In genomic region chrX:47311857-47312774, GRCh38 we compare ENCODE assay signal across 8 cellular contexts. TPM values are rescaled to one million over a fixed set of nuclear protein-coding genes. Genes with fewer than 3 reads are reported as not detected.
A peak's percentile ranks its signal among the peaks of the same experiment; 100 is the strongest.
DNase-seq lines count a peak whose midpoint lies in the region; ATAC-seq and TF ChIP-seq lines count a peak whose summit lies in the region.

No MANE protein-coding gene starts in this region.

- no peak overlapping the region for H3K4me3 Mint-ChIP-seq in activated naive CD4-positive, alpha-beta T cell treated with anti-CD3 and anti-CD28 coated beads, Interleukin-2, amount 10 ng/mL, durations not matched to agents 7 days and 5 days

- ATAC-seq in GM21529 (IDR thresholded peaks at IDR 0.05; ENCODE audit: unreplicated experiment) (peak; percentile 44), Panc1 (peak; percentile 84), right cardiac atrium (peak; percentile 36 to 55), HG03045 (IDR thresholded peaks at IDR 0.05; ENCODE audit: unreplicated experiment) (no peak)

- H3K27me3 ChIP-seq in Panc1 (ENCODE audit: control insufficient read depth, insufficient read depth, low read length): no peaks in the 10 kb centered on the region
- H3K27me3 ChIP-seq in right cardiac atrium (ENCODE audit: control insufficient read depth, insufficient read depth): no peaks in the 10 kb centered on the region

- H3K9me3 ChIP-seq in Panc1 (ENCODE audit: control insufficient read depth, insufficient read depth, low read depth, low read length) (no peaks in the 10 kb centered on the region), right cardiac atrium (ENCODE audit: control insufficient read depth, low read length) (no peaks in the 10 kb centered on the region)

- H3K27ac ChIP-seq in Panc1 (ENCODE audit: low read length) (no peak overlapping the region), right cardiac atrium (ENCODE audit: low read length) (no peak overlapping the region)

- DNase-seq in AG09319 (ENCODE audit: extremely low read depth, low read depth) (peak; percentile 37), Panc1 (ENCODE audit: low read depth, low spot score) (peak; percentile 36), right cardiac atrium (peak in 2 of 3 donors; percentile 60 to 71), HuH-7.5 (ENCODE audit: low spot score) (no peak)
- DNase-seq in activated naive CD4-positive, alpha-beta T cell treated with anti-CD3 and anti-CD28 coated beads, Interleukin-2, amount 10 ng/mL, durations not matched to agents 7 days and 5 days: peak; percentile 51
- peak; percentile 23 to 40 (median 32) for DNase-seq in stimulated activated CD4-positive, alpha-beta T cell treated with anti-CD3 and anti-CD28 coated beads, Interleukin-12 subunit alpha, Interleukin-12 subunit beta, amount 100 ng/mL, for 48 hours (ENCODE audit: low read depth in 2 of 3, low spot score in 1 of 3)

- H3K27ac Mint-ChIP-seq in activated naive CD4-positive, alpha-beta T cell treated with anti-CD3 and anti-CD28 coated beads, Interleukin-2, amount 10 ng/mL, durations not matched to agents 7 days and 5 days: no peak overlapping the region

- WGBS in right cardiac atrium: 42% methylated on average over 19 of the region's 19 CpGs

- H3K36me3 ChIP-seq in Panc1 (ENCODE audit: control insufficient read depth, insufficient read depth, low read length): no peaks in the 10 kb centered on the region

- POLR2A ChIA-PET in Panc1 (lab: Charles Lee): no interaction called here

- H3K9me3 Mint-ChIP-seq in activated naive CD4-positive, alpha-beta T cell treated with anti-CD3 and anti-CD28 coated beads, Interleukin-2, amount 10 ng/mL, durations not matched to agents 7 days and 5 days: no peaks in the 10 kb centered on the region

- in situ Hi-C loops in Panc1 (cut with HindIII; ENCODE audit: low pct_unique_long_range_greater_than_20kb, low sequenced_read_pairs): no loop called here

- peak; percentile 63 for TF ChIP-seq CTCF in AG09319 (IDR thresholded peaks at IDR 0.05; ENCODE audit: low read depth, low read length)
- peak; percentile 84 for TF ChIP-seq CTCF in Panc1 (IDR thresholded peaks at IDR 0.05)

- CTCF ChIA-PET in Panc1 (lab: Charles Lee): interaction anchor here (0.6 to 1.1 kb wide), 7 partner anchors 9 to 179 kb away, joined by 3 to 8 read pairs (median 3); no protein-coding TSS in a partner anchor
- CTCF ChIA-PET in activated naive CD4-positive, alpha-beta T cell treated with anti-CD3 and anti-CD28 coated beads, Interleukin-2, amount 10 ng/mL, durations not matched to agents 7 days and 5 days (lab: Charles Lee): interaction anchor here (0.8 to 2.1 kb wide), 3 partner anchors 72 to 116 kb away, joined by 3 to 12 read pairs (median 3); no protein-coding TSS in a partner anchor

- H3K27me3 Mint-ChIP-seq in activated naive CD4-positive, alpha-beta T cell treated with anti-CD3 and anti-CD28 coated beads, Interleukin-2, amount 10 ng/mL, durations not matched to agents 7 days and 5 days: no peaks in the 10 kb centered on the region

- no peaks in the 10 kb centered on the region for H3K36me3 Mint-ChIP-seq in activated naive CD4-positive, alpha-beta T cell treated with anti-CD3 and anti-CD28 coated beads, Interleukin-2, amount 10 ng/mL, durations not matched to agents 7 days and 5 days

- H3K4me3 ChIP-seq in Panc1 (ENCODE audit: low read depth in 2 of 2, low read length in 2 of 2) (0 out of 4 replicates have a peak overlapping the region, but pooled peaks of 1 of the 2 experiments have one; percentile 8), right cardiac atrium (ENCODE audit: low read length) (no peak overlapping the region)

- intact Hi-C loops in Panc1 (cut with micrococcal nuclease; ENCODE audit: unreplicated experiment): no loop called here
- intact Hi-C loops in right cardiac atrium (cut with DNase I): no loop called here

- no TSS peak for BruUV-seq in Panc1 (replicated peaks; lab: Mats Ljungman, UMichigan)

- H3K4me1 ChIP-seq in Panc1 (ENCODE audit: control insufficient read depth, insufficient read depth, low read length) (no peaks in the 10 kb centered on the region; the same call in 1 of the 2 replicates), right cardiac atrium (ENCODE audit: control insufficient read depth, insufficient read depth, low read length) (no peaks in the 10 kb centered on the region)

- H3K4me1 Mint-ChIP-seq in activated naive CD4-positive, alpha-beta T cell treated with anti-CD3 and anti-CD28 coated beads, Interleukin-2, amount 10 ng/mL, durations not matched to agents 7 days and 5 days: no peaks in the 10 kb centered on the region

RNA-seq across cellular contexts. Expression of gene ZNF157, which starts 58.3 kb away (rescaled TPM):
- total RNA-seq in Panc1 (2021; ENCODE audit: unreplicated experiment): not detected
- polyA plus RNA-seq in Panc1 (2012; ENCODE audit: insufficient read length): not detected
- under 1 TPM in 2 of 4 donors, not detected in 2; 0.09 to 0.29 TPM for total RNA-seq in right cardiac atrium
- 0.09 TPM for polyA plus RNA-seq in right cardiac atrium
